Comparison of ENCODE assay signal across 18 cellular contexts in genomic region chr22:28942801-28943500, GRCh38. TPM values are rescaled to one million over a fixed set of nuclear protein-coding genes. Genes with fewer than 3 reads are reported as not detected.
DNase-seq lines count a peak whose midpoint lies in the region; ATAC-seq, FAIRE-seq and TF ChIP-seq lines count a peak whose summit lies in the region.
"Had no signal": no experiment of that assay in that cellular context is flagged by ENCODE, and none has a peak within 500 bp of the region (broad histone marks: within the 10 kb centered on the region; RNA-seq: fewer than 3 reads in every experiment).

No MANE protein-coding gene starts in this region.

- in situ Hi-C loops in GM12878 (cut with MboI): no loop called here
- in situ Hi-C loops in mammary epithelial cell (cut with MboI; ENCODE audit: low sequenced_read_pairs in 2 of 2): no loop called here

- no peaks in the 10 kb centered on the region for H3K27me3 ChIP-seq in GM12878 (replicated peaks in 1 of 2; ENCODE audit: control insufficient read depth in 2 of 2, insufficient read depth in 2 of 2, low read length in 1 of 2)
- H3K27me3 ChIP-seq in right lobe of liver: no peaks in the 10 kb centered on the region
- H3K27me3 ChIP-seq in prostate gland (replicated peaks; ENCODE audit: insufficient read depth): no peaks in the 10 kb centered on the region
- no peaks in the 10 kb centered on the region for H3K27me3 ChIP-seq in mammary epithelial cell (ENCODE audit: insufficient read depth, low read length)
- H3K27me3 ChIP-seq: colonic mucosa, ovary, upper lobe of left lung had no signal

- TF ChIP-seq POLR2A in GM12878 (IDR thresholded peaks at IDR 0.05; ENCODE audit: low read depth, low read length): no peak
- TF ChIP-seq POLR2A in right lobe of liver (IDR thresholded peaks at IDR 0.05): no peak
- no peak for TF ChIP-seq POLR2A in prostate gland (IDR thresholded peaks at IDR 0.05)

- POLR2A ChIA-PET in GM12878 (lab: Charles Lee): interaction anchor here (0.6 to 2.5 kb wide), 9 partner anchors 9 to 213 kb away, joined by 3 to 16 read pairs (median 3); no protein-coding TSS in a partner anchor

- no peak for TF ChIP-seq EP300 in GM12878 (IDR thresholded peaks at IDR 0.05; ENCODE audit: borderline replicate concordance in 1 of 2, control insufficient read depth in 1 of 2, low read depth in 2 of 2, low read length in 2 of 2)

- FAIRE-seq in GM12878 (lab: Jason Lieb, UNC): no peak
- FAIRE-seq: islet of Langerhans had no signal

- 8% methylated on average over 6 of the region's 7 CpGs for whole genome bisulfite sequencing in GM12878 (ENCODE audit: insufficient coverage, insufficient replicate concordance, low lambda C conversion rate, missing lambda C conversion rate)
- 45% methylated on average over 7 of the region's 7 CpGs for WGBS in right lobe of liver (ENCODE audit: insufficient coverage, low coverage, low lambda C conversion rate, missing lambda C conversion rate)
- WGBS in prostate gland: 47% methylated on average over 7 of the region's 7 CpGs
- 100% methylated on average over 5 of the region's 7 CpGs for WGBS in mammary epithelial cell (ENCODE audit: low coverage, missing lambda C conversion rate)

- H4K20me1 ChIP-seq in GM12878 (ENCODE audit: control insufficient read depth, insufficient read depth) (no peaks in the 10 kb centered on the region), mammary epithelial cell (ENCODE audit: insufficient read depth, low read length) (no peaks in the 10 kb centered on the region)

- H3K79me2 ChIP-seq in GM12878 (ENCODE audit: control insufficient read depth, insufficient read depth, low read length): no peaks in the 10 kb centered on the region
- peaks cover 42% of the 10 kb centered on the region for H3K79me2 ChIP-seq in mammary epithelial cell (ENCODE audit: insufficient read depth, low read length)

- DNase-seq in NCI-H146 (lab: John Stamatoyannopoulos, UW) (peak; percentile 53), NCI-H146 treated with DMSO at 0.1 percent for 48 hours (lab: John Stamatoyannopoulos, UW; ENCODE audit: unreplicated experiment) (no peak), GM12878 (ENCODE audit: low read depth, low spot score) (no peak), right lobe of liver (no peak), type B pancreatic cell (ENCODE audit: extremely low spot score, unreplicated experiment) (no peak), prostate gland (ENCODE audit: low spot score) (no peak), mammary epithelial cell (no peak)
- DNase-seq: activated effector memory CD4-positive, alpha-beta T cell treated with anti-CD3 and anti-CD28 coated beads, Interleukin-2, amount 50 U/mL, for 16 hours; CD8-positive, alpha-beta memory T cell; colonic mucosa; NCI-H1694; NCI-H774; ovary had no signal

- H3K4me2 ChIP-seq in GM12878 (ENCODE audit: control insufficient read depth, insufficient read depth): no peak overlapping the region
- no peak overlapping the region for H3K4me2 ChIP-seq in mammary epithelial cell (ENCODE audit: insufficient read depth, low read depth, low read length)

- dilution Hi-C loops in mammary epithelial cell (cut with HindIII; ENCODE audit: low sequenced_read_pairs): no loop called here

- H3K27ac Mint-ChIP-seq in type B pancreatic cell: peak overlapping the region; percentile 73
- H3K27ac Mint-ChIP-seq: CD8-positive, alpha-beta memory T cell; stimulated activated memory B cell treated with anti-CD40 and anti-IgM and Interleukin-4, amounts not matched to agents 10 μg/mL and 1 μg/mL and 100 μg/mL, for 72 hours had no signal

- H2AFZ ChIP-seq in GM12878 (ENCODE audit: control insufficient read depth, low read depth, low read length) (no peak overlapping the region), mammary epithelial cell (ENCODE audit: low read depth, low read length) (no peak overlapping the region)

- BruUV-seq in GM12878 (replicated peaks; lab: Mats Ljungman, UMichigan) (no TSS peak), mammary epithelial cell (replicated peaks; lab: Mats Ljungman, UMichigan) (no TSS peak)

- RAD21 ChIA-PET in GM12878 (lab: Charles Lee; ENCODE audit: unreplicated experiment): interaction anchor here (0.5 to 4.4 kb wide), 10 partner anchors 11 to 88 kb away, joined by 3 to 20 read pairs (median 4); no protein-coding TSS in a partner anchor

- H3K9me3 ChIP-seq in GM12878 (replicated peaks; ENCODE audit: control insufficient read depth, insufficient read depth, low read length) (peaks cover 3% of the 10 kb centered on the region; the same call in 2 of the 3 replicates), right lobe of liver (no peaks in the 10 kb centered on the region), prostate gland (no peaks in the 10 kb centered on the region), mammary epithelial cell (replicated peaks; ENCODE audit: insufficient read depth, low read length) (no peaks in the 10 kb centered on the region)
- H3K9me3 ChIP-seq: colonic mucosa, ovary had no signal

- ATAC-seq in GM12878: peak; percentile 24; the same call in 2 of the 3 replicates
- ATAC-seq in right lobe of liver: peak; percentile 55 to 69 (median 66)
- no peak for ATAC-seq in HG02840 (IDR thresholded peaks at IDR 0.05; ENCODE audit: low FRiP score, unreplicated experiment)
- ATAC-seq: esophagus mucosa; stimulated activated memory B cell treated with anti-CD40 and anti-IgM and Interleukin-4, amounts not matched to agents 10 μg/mL and 1 μg/mL and 100 μg/mL, for 72 hours had no signal

- H3K9ac ChIP-seq in GM12878 (ENCODE audit: control insufficient read depth, insufficient read depth, low read length) (no peak overlapping the region), mammary epithelial cell (ENCODE audit: insufficient read depth, low read length) (no peak overlapping the region)

- H3K4me1 Mint-ChIP-seq in type B pancreatic cell (ENCODE audit: unreplicated experiment): peaks cover 47% of the 10 kb centered on the region
- H3K4me1 Mint-ChIP-seq: CD8-positive, alpha-beta memory T cell; stimulated activated memory B cell treated with anti-CD40 and anti-IgM and Interleukin-4, amounts not matched to agents 10 μg/mL and 1 μg/mL and 100 μg/mL, for 72 hours had no signal

- H3K4me3 ChIP-seq in GM12878 (no peak overlapping the region), right lobe of liver (no peak overlapping the region), prostate gland (no peak overlapping the region), mammary epithelial cell (replicated peaks in 1 of 3; ENCODE audit: insufficient read depth in 1 of 3, low read depth in 2 of 3, low read length in 3 of 3) (no peak overlapping the region)
- H3K4me3 ChIP-seq: colonic mucosa, ovary, upper lobe of left lung had no signal

- no peaks in the 10 kb centered on the region for H3K27me3 Mint-ChIP-seq in type B pancreatic cell
- H3K27me3 Mint-ChIP-seq: stimulated activated memory B cell treated with anti-CD40 and anti-IgM and Interleukin-4, amounts not matched to agents 10 μg/mL and 1 μg/mL and 100 μg/mL, for 72 hours had no signal

- no peak for TF ChIP-seq CTCF in GM12878 (IDR thresholded peaks at IDR 0.05 in 2 of 3, conservative IDR thresholded peaks at IDR 0.05 in 1 of 3; ENCODE audit: control insufficient read depth in 2 of 3, extremely low read depth in 1 of 3, insufficient read depth in 1 of 3, low read depth in 3 of 3, low read length in 3 of 3)
- TF ChIP-seq CTCF in right lobe of liver (IDR thresholded peaks at IDR 0.05): no peak
- TF ChIP-seq CTCF in type B pancreatic cell (conservative IDR thresholded peaks at IDR 0.05): no peak
- no peak for TF ChIP-seq CTCF in prostate gland (IDR thresholded peaks at IDR 0.05)
- no peak for TF ChIP-seq CTCF in mammary epithelial cell (conservative IDR thresholded peaks at IDR 0.05 in 1 of 2, IDR thresholded peaks at IDR 0.05 in 1 of 2; ENCODE audit: extremely low read depth in 1 of 2, insufficient read depth in 1 of 2, low read depth in 1 of 2, low read length in 2 of 2)

- H3K4me1 ChIP-seq in GM12878 (ENCODE audit: control insufficient read depth, insufficient read depth, low read length): no peaks in the 10 kb centered on the region
- H3K4me1 ChIP-seq in right lobe of liver: peaks cover 0 to 38% (median 13%) of the 10 kb centered on the region in 4 donors
- peaks cover 4% of the 10 kb centered on the region for H3K4me1 ChIP-seq in prostate gland (replicated peaks)
- H3K4me1 ChIP-seq in mammary epithelial cell (ENCODE audit: insufficient read depth, low read length): no peaks in the 10 kb centered on the region
- H3K4me1 ChIP-seq: colonic mucosa had no signal

- peaks cover 26% of the 10 kb centered on the region for H3K36me3 Mint-ChIP-seq in type B pancreatic cell

- CTCF ChIA-PET in GM12878 (lab: Yijun Ruan, JAX): interaction anchor here (0.7 to 4.5 kb wide), 12 partner anchors 9 to 211 kb away, joined by 3 to 17 read pairs (median 4); no protein-coding TSS in a partner anchor
- CTCF ChIA-PET in mammary epithelial cell (lab: Charles Lee; ENCODE audit: low non-redundant PET): no interaction called here

- H3K27ac ChIP-seq in GM12878 (ENCODE audit: control insufficient read depth, insufficient read depth) (no peak overlapping the region), right lobe of liver (no peak overlapping the region), prostate gland (no peak overlapping the region), mammary epithelial cell (ENCODE audit: insufficient read depth, low read depth, low read length) (no peak overlapping the region)
- H3K27ac ChIP-seq: colonic mucosa, ovary had no signal

- no peak for TF ChIP-seq RAD21 in GM12878 (IDR thresholded peaks at IDR 0.05; ENCODE audit: insufficient read depth, low read depth, low read length)

- H3K36me3 ChIP-seq in GM12878 (ENCODE audit: control insufficient read depth in 2 of 2, insufficient read depth in 2 of 2, low read length in 1 of 2) (no peaks in the 10 kb centered on the region), right lobe of liver (no peaks in the 10 kb centered on the region), prostate gland (no peaks in the 10 kb centered on the region), mammary epithelial cell (ENCODE audit: insufficient read depth, low read length) (no peaks in the 10 kb centered on the region)
- H3K36me3 ChIP-seq: colonic mucosa, ovary, upper lobe of left lung had no signal

- H3K9me3 Mint-ChIP-seq in type B pancreatic cell: peaks cover 13% of the 10 kb centered on the region

- SMC1A ChIA-PET in GM12878 (lab: Charles Lee; ENCODE audit: uncharacterized antibody, unreplicated experiment): interaction anchor here (0.7 to 4.8 kb wide), 20 partner anchors 10 to 93 kb away, joined by 3 to 67 read pairs (median 4); no protein-coding TSS in a partner anchor

- peak overlapping the region; percentile 75 for H3K4me3 Mint-ChIP-seq in type B pancreatic cell
- H3K4me3 Mint-ChIP-seq: CD8-positive, alpha-beta memory T cell; stimulated activated memory B cell treated with anti-CD40 and anti-IgM and Interleukin-4, amounts not matched to agents 10 μg/mL and 1 μg/mL and 100 μg/mL, for 72 hours had no signal

- intact Hi-C loops in GM12878 (cut with micrococcal nuclease; ENCODE audit: unreplicated experiment) (no loop called here), right lobe of liver (cut with DNase I) (no loop called here), prostate gland (cut with DNase I) (no loop called here), mammary epithelial cell (cut with micrococcal nuclease) (no loop called here)

RNA-seq across cellular contexts. Expression of gene ZNRF3, which starts 59.6 kb away (rescaled TPM):
- 14.8 and 17.0 TPM in 2 replicates for total RNA-seq in GM12878 (2013; cell fraction: nucleolus; rRNA removed)
- total RNA-seq in GM12878 (2014; rRNA removed): 0.98 and 1.1 TPM in 2 replicates
- 0.46 and 0.49 TPM in 2 replicates for total RNA-seq in GM12878 (2014; rRNA removed; fragmentation: Illumina TruSeq; extraction: Trizol)
- 1.5 and 1.9 TPM in 2 replicates for total RNA-seq in GM12878 (2021)
- 0.07 TPM for polyA plus RNA-seq in GM12878 (2011; ENCODE audit: low read depth)
- polyA plus RNA-seq in GM12878 (2011; rRNA removed): 2.4 TPM in 2 replicates
- 3.5 and 4.6 TPM in 2 replicates for polyA plus RNA-seq in GM12878 (2011; cell fraction: cytosol; rRNA removed)
- polyA plus RNA-seq in GM12878 (2011; cell fraction: nucleus; rRNA removed): 5.2 and 7.3 TPM in 2 replicates
- polyA plus RNA-seq in GM12878 (2012): 0.22 and 0.23 TPM in 2 replicates
- polyA plus RNA-seq in GM12878 (2014; fragmentation: Illumina TruSeq; extraction: Trizol): 0.43 and 0.52 TPM in 2 replicates
- under 1 TPM; 0.10 to 0.13 TPM for polyA plus RNA-seq in GM12878 (2014; fragmentation: Nextera tagmentation; extraction: Ambion mirVana)
- 1.1 and 1.2 TPM in 2 replicates for polyA plus RNA-seq in GM12878 (2014; rRNA removed)
- polyA plus RNA-seq in GM12878 (2016; fragmentation: Nextera tagmentation; extraction: Ambion mirVana): under 1 TPM; 0.05 to 0.20 TPM
- polyA minus RNA-seq in GM12878 (2011; rRNA and poly(A)+ RNA removed): 3.9 and 7.7 TPM in 2 replicates
- 4.4 and 4.5 TPM in 2 replicates for polyA minus RNA-seq in GM12878 (2011; cell fraction: cytosol; rRNA and poly(A)+ RNA removed)
- polyA minus RNA-seq in GM12878 (2011; cell fraction: nucleus; rRNA and poly(A)+ RNA removed): 3.4 and 7.2 TPM in 2 replicates
- total RNA-seq in right lobe of liver: 1 to 10 TPM; 5.8 to 9.2 (median 6.9) TPM
- total RNA-seq in type B pancreatic cell (ENCODE audit: low replicate concordance): 17.9 and 23.1 TPM in 2 replicates
- 10 to 100 TPM; 38.5 to 46.1 TPM for total RNA-seq in prostate gland
- total RNA-seq in mammary epithelial cell: 10 to 100 TPM in 1 of 2 donors, 1 to 10 TPM in 1; 9.5 to 14.5 TPM
- polyA plus RNA-seq in mammary epithelial cell: 5.2 TPM
- polyA minus RNA-seq in mammary epithelial cell: 9.8 TPM
